ENCODE assay signal across 13 cellular contexts in genomic region chr10:88946200-88946599, GRCh38. TPM values are rescaled to one million over a fixed set of nuclear protein-coding genes. Genes with fewer than 3 reads are reported as not detected.
DNase-seq lines count a peak whose midpoint lies in the region; ATAC-seq, FAIRE-seq and TF ChIP-seq lines count a peak whose summit lies in the region.
"Had no signal": no experiment of that assay in that cellular context is flagged by ENCODE, and none has a peak within 500 bp of the region (broad histone marks: within the 10 kb centered on the region; RNA-seq: fewer than 3 reads in every experiment).

No MANE protein-coding gene starts in this region.

- H3K27me3 Mint-ChIP-seq in osteocyte (ENCODE audit: unreplicated experiment): no peaks in the 10 kb centered on the region
- H3K27me3 Mint-ChIP-seq: CD8-positive, alpha-beta memory T cell had no signal

- DNase-seq in M059J (ENCODE audit: low read depth): peak; percentile 63
- no peak for DNase-seq in coronary artery (ENCODE audit: low spot score)
- no peak for DNase-seq in osteocyte (ENCODE audit: extremely low spot score, unreplicated experiment)
- no peak for DNase-seq in thoracic aorta (ENCODE audit: low spot score)
- DNase-seq in pancreas: no peak
- DNase-seq in Ammon's horn (ENCODE audit: low spot score): no peak
- no peak for DNase-seq in NCI-H446 (lab: John Stamatoyannopoulos, UW)
- DNase-seq: Caco-2; CD8-positive, alpha-beta memory T cell; DMS53 had no signal

- H3K9me3 ChIP-seq in thoracic aorta: no peaks in the 10 kb centered on the region
- no peaks in the 10 kb centered on the region for H3K9me3 ChIP-seq in pancreas
- H3K9me3 ChIP-seq: BLaER1, Caco-2 had no signal

- ATAC-seq in thoracic aorta (ENCODE audit: insufficient number of reproducible peaks, low FRiP score, low read depth): no peak
- no peak for ATAC-seq in pancreas
- no peak for ATAC-seq in GM21529 (IDR thresholded peaks at IDR 0.05; ENCODE audit: unreplicated experiment)

- H3K27ac Mint-ChIP-seq in osteocyte (ENCODE audit: unreplicated experiment): peak overlapping the region; percentile 10

- H3K9me3 Mint-ChIP-seq in osteocyte (ENCODE audit: unreplicated experiment): no peaks in the 10 kb centered on the region
- H3K9me3 Mint-ChIP-seq: CD8-positive, alpha-beta memory T cell had no signal

- WGBS in pancreas, 2 donors: 99 to 100% methylated on average over 1 of the region's 1 CpG

- H3K4me3 ChIP-seq in coronary artery: peak overlapping the region; percentile 50
- peak overlapping the region; percentile 95 for H3K4me3 ChIP-seq in thoracic aorta
- no peak overlapping the region for H3K4me3 ChIP-seq in pancreas
- H3K4me3 ChIP-seq: BLaER1 had no signal

- TF ChIP-seq CTCF in coronary artery (IDR thresholded peaks at IDR 0.05) (no peak), osteocyte (IDR thresholded peaks at IDR 0.05) (no peak), thoracic aorta (IDR thresholded peaks at IDR 0.05) (no peak), pancreas (IDR thresholded peaks at IDR 0.05) (no peak)

- FAIRE-seq in pancreas (lab: Jason Lieb, UNC): no peak

- H3K36me3 ChIP-seq in thoracic aorta: peaks cover 83% of the 10 kb centered on the region
- H3K36me3 ChIP-seq in pancreas: no peaks in the 10 kb centered on the region
- H3K36me3 ChIP-seq: BLaER1 had no signal

- H3K27ac ChIP-seq in coronary artery: peak overlapping the region; percentile 34 to 56
- peak overlapping the region; percentile 41 to 44 for H3K27ac ChIP-seq in thoracic aorta
- H3K27ac ChIP-seq in pancreas: no peak overlapping the region
- H3K27ac ChIP-seq: 22Rv1, BLaER1 had no signal

- peaks cover 22% of the 10 kb centered on the region for H3K36me3 Mint-ChIP-seq in osteocyte (ENCODE audit: unreplicated experiment)

- intact Hi-C loops in pancreas (cut with DNase I): no loop called here

- H3K4me1 Mint-ChIP-seq in osteocyte (ENCODE audit: unreplicated experiment): peaks cover 46% of the 10 kb centered on the region
- H3K4me1 Mint-ChIP-seq: CD8-positive, alpha-beta memory T cell had no signal

- H3K27me3 ChIP-seq in thoracic aorta (replicated peaks; ENCODE audit: insufficient read depth) (no peaks in the 10 kb centered on the region), pancreas (no peaks in the 10 kb centered on the region)
- H3K27me3 ChIP-seq: BLaER1 had no signal

- H3K4me3 Mint-ChIP-seq in osteocyte (ENCODE audit: unreplicated experiment): no peak overlapping the region
- H3K4me3 Mint-ChIP-seq: CD8-positive, alpha-beta memory T cell had no signal

- H3K4me1 ChIP-seq in thoracic aorta (ENCODE audit: control insufficient read depth in 1 of 2, low read depth in 2 of 2) (peaks cover 22 to 60% of the 10 kb centered on the region in 2 donors), pancreas (no peaks in the 10 kb centered on the region)
- H3K4me1 ChIP-seq: Caco-2 had no signal

RNA-seq across cellular contexts. Expression of gene ACTA2, which starts 6.4 kb away (rescaled TPM):
- total RNA-seq in M059J (2014; rRNA removed; shearing (Covaris generic)): 79.1 and 99.1 TPM in 2 replicates
- total RNA-seq in osteocyte (315 and 329 TPM in 2 replicates), thoracic aorta (over 10,000 TPM in 1 of 2 donors, 1,000 to 10,000 TPM in 1; 4,797 to 12,240 TPM), pancreas (10 to 100 TPM in 4 of 6 donors, 1 to 10 TPM in 2; 8.1 to 78.7 (median 17.5) TPM)
- 10 to 100 TPM; 58.0 to 78.4 TPM for polyA plus RNA-seq in pancreas
- total RNA-seq: Caco-2 had no signal

RNA-seq across cellular contexts. Expression of gene FAS, which starts 44.4 kb away (rescaled TPM):
- total RNA-seq in M059J (2014; rRNA removed; shearing (Covaris generic)): 11.5 and 21.2 TPM in 2 replicates
- total RNA-seq in osteocyte (6.9 and 8.8 TPM in 2 replicates), thoracic aorta (10 to 100 TPM; 24.0 to 32.6 TPM), pancreas (10 to 100 TPM in 1 of 6 donors, 1 to 10 TPM in 5; 2.6 to 10.3 (median 4.1) TPM)
- polyA plus RNA-seq in pancreas: 1 to 10 TPM; 1.4 to 2.8 TPM
- total RNA-seq: Caco-2 had no signal

Comparison
In these comparisons a context has a peak if more than half of its experiments do, and no peak if none do; other contexts are left out.
1. H3K27ac ChIP-seq: peak in coronary artery (2 of 2) and thoracic aorta (2 of 2); none in pancreas (0 of 4).
2. H3K4me3 ChIP-seq: peak in coronary artery (single experiment) and thoracic aorta (single experiment); none in pancreas (0 of 4).
3. RNA of gene ACTA2, which starts 6.4 kb away (total RNA-seq): 4,797 to 12,240 TPM in thoracic aorta; 315 to 329 TPM in osteocyte, 79.1 to 99.1 TPM in M059J and 8.1 to 78.7 TPM in pancreas; every median in the first group is over 10 times any median in the second.